2 cellular contexts compared by ENCODE assay signal in genomic region chr4:183057255-183057654, GRCh38.
TF ChIP-seq lines count a peak whose summit lies in the region.

No MANE protein-coding gene starts in this region.

TF ChIP-seq in IMR-90, 13 proteins besides CTCF, POLR2A, EP300 and RAD21 (continued from another document):
- TF ChIP-seq USF2 (IDR thresholded peaks at IDR 0.05; ENCODE audit: low read depth, low read length), result no peak
- no peak for TF ChIP-seq MXI1 (IDR thresholded peaks at IDR 0.05; ENCODE audit: borderline replicate concordance, low read depth, low read length)
- no peak for TF ChIP-seq NFE2L2 (IDR thresholded peaks at IDR 0.05; ENCODE audit: low read depth, low read length)
- TF ChIP-seq CHD1 (IDR thresholded peaks at IDR 0.05; ENCODE audit: low read depth, low read length), result no peak
- TF ChIP-seq SMC3 (IDR thresholded peaks at IDR 0.05; ENCODE audit: low read depth, low read length), result no peak
- no peak for TF ChIP-seq RFX5 (IDR thresholded peaks at IDR 0.05; ENCODE audit: low read depth, low read length)
- TF ChIP-seq RCOR1 (IDR thresholded peaks at IDR 0.05; ENCODE audit: insufficient replicate concordance, low read length), result no peak
- TF ChIP-seq ELK1 (IDR thresholded peaks at IDR 0.05; ENCODE audit: borderline replicate concordance, low read depth, low read length), result no peak
- no peak for TF ChIP-seq BHLHE40 (IDR thresholded peaks at IDR 0.05; ENCODE audit: low read depth, low read length)
- TF ChIP-seq MAZ (IDR thresholded peaks at IDR 0.05; ENCODE audit: borderline replicate concordance, low read depth, low read length), result no peak
- no peak for TF ChIP-seq CEBPB (IDR thresholded peaks at IDR 0.05; ENCODE audit: low read depth, low read length)
- no peak for TF ChIP-seq MAFK (IDR thresholded peaks at IDR 0.05; ENCODE audit: low read depth, low read length)
TF ChIP-seq in IMR-90: peak in this region for 0.

TF ChIP-seq in GM23338, 12 proteins besides CTCF, POLR2A, EP300 and RAD21 (continued from another document):
- no peak for TF ChIP-seq REST (IDR thresholded peaks at IDR 0.05; ENCODE audit: unreplicated experiment)
- TF ChIP-seq EZH2 (IDR thresholded peaks at IDR 0.05; ENCODE audit: low read depth, unreplicated experiment), result no peak
- TF ChIP-seq ZNF331 (CRISPR knock-in tag; IDR thresholded peaks at IDR 0.05; ENCODE audit: low read depth), result no peak
- no peak for TF ChIP-seq JUNB (IDR thresholded peaks at IDR 0.05; ENCODE audit: unreplicated experiment)
- no peak for TF ChIP-seq ZNF462 (CRISPR knock-in tag; IDR thresholded peaks at IDR 0.05)
- TF ChIP-seq NANOG (IDR thresholded peaks at IDR 0.05; ENCODE audit: borderline replicate concordance), result no peak
- TF ChIP-seq STAT1 (IDR thresholded peaks at IDR 0.05; ENCODE audit: unreplicated experiment), result no peak
- TF ChIP-seq EZH2phosphoT487 (IDR thresholded peaks at IDR 0.05; ENCODE audit: unreplicated experiment), result no peak
- TF ChIP-seq ETS1 (IDR thresholded peaks at IDR 0.05), result no peak
